In genomic region chr3:50292924-50293801, GRCh38 we compare ENCODE assay signal across 8 cellular contexts. TPM values are rescaled to one million over a fixed set of nuclear protein-coding genes. Genes with fewer than 3 reads are reported as not detected.
A peak's percentile ranks its signal among the peaks of the same experiment; 100 is the strongest.
DNase-seq lines count a peak whose midpoint lies in the region; ATAC-seq, FAIRE-seq and TF ChIP-seq lines count a peak whose summit lies in the region.

No MANE protein-coding gene starts in this region.

- H3K9me3 ChIP-seq in Caco-2 (no peaks in the 10 kb centered on the region), Peyer's patch (no peaks in the 10 kb centered on the region), neutrophil (no peaks in the 10 kb centered on the region)

- FAIRE-seq in RCC 7860 (lab: Jason Lieb, UNC), result no peak

- peak overlapping the region; percentile 78 for H3K4me3 ChIP-seq in Caco-2 (ENCODE audit: low read depth, low read length)
- peak overlapping the region; percentile 85 to 99 (median 95) for H3K4me3 ChIP-seq in Peyer's patch
- H3K4me3 ChIP-seq in epithelial cell of esophagus (ENCODE audit: low read length), result peak overlapping the region; percentile 96
- H3K4me3 ChIP-seq in neutrophil (ENCODE audit: low read depth in 1 of 2, low read length in 1 of 2), result peak overlapping the region; percentile 59 to 82

- no peaks in the 10 kb centered on the region for H3K27me3 Mint-ChIP-seq in Caco-2 (ENCODE audit: insufficient read depth, unreplicated experiment)

- H3K27ac ChIP-seq in Peyer's patch, result peak overlapping the region; percentile 77 to 85 (median 80)
- H3K27ac ChIP-seq in neutrophil, result peak overlapping the region; percentile 69

- intact Hi-C loops in Caco-2 (cut with micrococcal nuclease; ENCODE audit: unreplicated experiment), result no loop called here

- BruUV-seq in Caco-2 (replicated peaks; lab: Mats Ljungman, UMichigan), result TSS peak; percentile 84

- H3K9me3 Mint-ChIP-seq in Caco-2 (ENCODE audit: unreplicated experiment), result no peaks in the 10 kb centered on the region

- H3K27me3 ChIP-seq in Caco-2 (replicated peaks; ENCODE audit: control insufficient read depth, insufficient read depth, low read length), result no peaks in the 10 kb centered on the region
- no peaks in the 10 kb centered on the region for H3K27me3 ChIP-seq in Peyer's patch
- no peaks in the 10 kb centered on the region for H3K27me3 ChIP-seq in neutrophil

- H3K4me3 Mint-ChIP-seq in Caco-2 (ENCODE audit: unreplicated experiment), result peak overlapping the region; percentile 85

- TF ChIP-seq CTCF in Caco-2 (IDR thresholded peaks at IDR 0.05; ENCODE audit: insufficient read depth in 1 of 2, low read depth in 1 of 2, low read length in 1 of 2, severe bottlenecking in 1 of 2, unreplicated experiment in 1 of 2), result no peak
- no peak for TF ChIP-seq CTCF in Peyer's patch (IDR thresholded peaks at IDR 0.05)
- no peak for TF ChIP-seq CTCF in epithelial cell of esophagus (IDR thresholded peaks at IDR 0.05; ENCODE audit: insufficient read depth, low read depth, low read length, missing control alignments)
- TF ChIP-seq CTCF in neutrophil (IDR thresholded peaks at IDR 0.05), result no peak

- TF ChIP-seq POLR2A in Peyer's patch (IDR thresholded peaks at IDR 0.05), result no peak

- H3K4me1 Mint-ChIP-seq in Caco-2 (ENCODE audit: low read depth, unreplicated experiment), result peaks cover 20% of the 10 kb centered on the region

- no peak for ATAC-seq in GM18909 (IDR thresholded peaks at IDR 0.05; ENCODE audit: poor library complexity, unreplicated experiment)
- no peak for ATAC-seq in GM19455 (IDR thresholded peaks at IDR 0.05; ENCODE audit: unreplicated experiment)

- POLR2A ChIA-PET in Caco-2 (lab: Charles Lee), result interaction anchor here (0.5 to 1.8 kb wide), 6 partner anchors 9 to 1217 kb away, joined by 3 to 11 read pairs (median 3); partner anchors contain the start of genes CYB561D2 and NPRL2

- H3K36me3 Mint-ChIP-seq in Caco-2 (ENCODE audit: insufficient read depth, unreplicated experiment), result peaks cover 34% of the 10 kb centered on the region

- CTCF ChIA-PET in Caco-2 (lab: Charles Lee), result interaction anchor here (0.7 to 1.5 kb wide), 3 partner anchors 33 to 57 kb away, joined by 4 to 5 read pairs (median 4); partner anchors contain the start of gene GNAI2

- peak overlapping the region; percentile 98 for H3K27ac Mint-ChIP-seq in Caco-2 (ENCODE audit: unreplicated experiment)

- H3K36me3 ChIP-seq in Caco-2 (ENCODE audit: control insufficient read depth, insufficient read depth, low read length) (peaks cover 7% of the 10 kb centered on the region), Peyer's patch (peaks cover 0 to 25% (median 0%) of the 10 kb centered on the region in 3 donors), neutrophil (peaks cover 6% of the 10 kb centered on the region)

- DNase-seq in Caco-2, result no peak
- peak in 1 of 3 donors; percentile 49 for DNase-seq in Peyer's patch
- DNase-seq in epithelial cell of esophagus (ENCODE audit: low read depth), result no peak
- DNase-seq in KG1 (lab: John Stamatoyannopoulos, UW), result no peak
- no peak for DNase-seq in RCC 7860 (ENCODE audit: low spot score)

- H3K4me1 ChIP-seq in Caco-2, result peaks cover 9% of the 10 kb centered on the region
- peaks cover 0 to 26% (median 12%) of the 10 kb centered on the region in 4 donors for H3K4me1 ChIP-seq in Peyer's patch
- H3K4me1 ChIP-seq in neutrophil (ENCODE audit: control insufficient read depth in 1 of 2, insufficient read depth in 1 of 2, low read depth in 1 of 2, low read length in 1 of 2), result peaks cover 26 to 30% of the 10 kb centered on the region in 2 experiments

RNA-seq across cellular contexts. Expression of gene IFRD2, which starts 0.9 kb away (rescaled TPM):
- total RNA-seq in Caco-2 (2022) (88.0 and 89.5 TPM in 2 replicates), Peyer's patch (100 to 1,000 TPM in 3 of 4 donors, 10 to 100 TPM in 1; 75.5 to 205 (median 140) TPM)

RNA-seq across cellular contexts. Expression of gene HYAL3, which starts 6.0 kb away (rescaled TPM):
- total RNA-seq in Caco-2 (2022) (5.2 and 6.8 TPM in 2 replicates), Peyer's patch (1 to 10 TPM; 3.0 to 6.6 (median 4.2) TPM)

RNA-seq across cellular contexts. Expression of gene NAA80, which starts 6.0 kb away (rescaled TPM):
- total RNA-seq in Caco-2 (2022), result 6.7 and 8.2 TPM in 2 replicates
- 10 to 100 TPM in 3 of 4 donors, 1 to 10 TPM in 1; 3.2 to 14.0 (median 12.4) TPM for total RNA-seq in Peyer's patch

RNA-seq across cellular contexts. Expression of gene HYAL1, which starts 10.2 kb away (rescaled TPM):
- total RNA-seq in Caco-2 (2022), result 2.3 and 2.6 TPM in 2 replicates
- total RNA-seq in Peyer's patch, result 1 to 10 TPM; 1.2 to 5.1 (median 4.6) TPM

RNA-seq across cellular contexts. Expression of gene LSMEM2, which starts 14.3 kb away (rescaled TPM):
- total RNA-seq in Caco-2 (2022) (not detected in 2 replicates), Peyer's patch (not detected)
